In genomic region chr22:17565986-17566687, GRCh38 we compare ENCODE assay signal across 2 cellular contexts.
TF ChIP-seq lines count a peak whose summit lies in the region.

No MANE protein-coding gene starts in this region.

TF ChIP-seq in GM23338, 12 proteins besides CTCF, POLR2A, EP300 and RAD21 (continued from another document):
- TF ChIP-seq ETS1 (IDR thresholded peaks at IDR 0.05) (no peak), CREB1 (CRISPR knock-in tag; IDR thresholded peaks at IDR 0.05; ENCODE audit: low read depth) (no peak)

TF ChIP-seq in WTC11, 78 proteins besides CTCF, POLR2A, EP300 and RAD21 (continued from another document):
- TF ChIP-seq ZNF532 (CRISPR knock-in tag; IDR thresholded peaks at IDR 0.05; ENCODE audit: borderline replicate concordance): no peak
- TF ChIP-seq, protein P1, sequence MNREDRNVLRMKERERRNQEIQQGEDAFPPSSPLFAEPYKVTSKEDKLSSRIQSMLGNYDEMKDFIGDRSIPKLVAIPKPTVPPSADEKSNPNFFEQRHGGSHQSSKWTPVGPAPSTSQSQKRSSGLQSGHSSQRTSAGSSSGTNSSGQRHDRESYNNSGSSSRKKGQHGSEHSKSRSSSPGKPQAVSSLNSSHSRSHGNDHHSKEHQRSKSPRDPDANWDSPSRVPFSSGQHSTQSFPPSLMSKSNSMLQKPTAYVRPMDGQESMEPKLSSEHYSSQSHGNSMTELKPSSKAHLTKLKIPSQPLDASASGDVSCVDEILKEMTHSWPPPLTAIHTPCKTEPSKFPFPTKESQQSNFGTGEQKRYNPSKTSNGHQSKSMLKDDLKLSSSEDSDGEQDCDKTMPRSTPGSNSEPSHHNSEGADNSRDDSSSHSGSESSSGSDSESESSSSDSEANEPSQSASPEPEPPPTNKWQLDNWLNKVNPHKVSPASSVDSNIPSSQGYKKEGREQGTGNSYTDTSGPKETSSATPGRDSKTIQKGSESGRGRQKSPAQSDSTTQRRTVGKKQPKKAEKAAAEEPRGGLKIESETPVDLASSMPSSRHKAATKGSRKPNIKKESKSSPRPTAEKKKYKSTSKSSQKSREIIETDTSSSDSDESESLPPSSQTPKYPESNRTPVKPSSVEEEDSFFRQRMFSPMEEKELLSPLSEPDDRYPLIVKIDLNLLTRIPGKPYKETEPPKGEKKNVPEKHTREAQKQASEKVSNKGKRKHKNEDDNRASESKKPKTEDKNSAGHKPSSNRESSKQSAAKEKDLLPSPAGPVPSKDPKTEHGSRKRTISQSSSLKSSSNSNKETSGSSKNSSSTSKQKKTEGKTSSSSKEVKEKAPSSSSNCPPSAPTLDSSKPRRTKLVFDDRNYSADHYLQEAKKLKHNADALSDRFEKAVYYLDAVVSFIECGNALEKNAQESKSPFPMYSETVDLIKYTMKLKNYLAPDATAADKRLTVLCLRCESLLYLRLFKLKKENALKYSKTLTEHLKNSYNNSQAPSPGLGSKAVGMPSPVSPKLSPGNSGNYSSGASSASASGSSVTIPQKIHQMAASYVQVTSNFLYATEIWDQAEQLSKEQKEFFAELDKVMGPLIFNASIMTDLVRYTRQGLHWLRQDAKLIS (CRISPR knock-in tag; IDR thresholded peaks at IDR 0.05; ENCODE audit: borderline replicate concordance): no peak
- TF ChIP-seq SP1 (CRISPR knock-in tag; conservative IDR thresholded peaks at IDR 0.05): no peak
- TF ChIP-seq FOXP1 (CRISPR knock-in tag; IDR thresholded peaks at IDR 0.05; ENCODE audit: borderline replicate concordance): no peak
- TF ChIP-seq, protein P2, sequence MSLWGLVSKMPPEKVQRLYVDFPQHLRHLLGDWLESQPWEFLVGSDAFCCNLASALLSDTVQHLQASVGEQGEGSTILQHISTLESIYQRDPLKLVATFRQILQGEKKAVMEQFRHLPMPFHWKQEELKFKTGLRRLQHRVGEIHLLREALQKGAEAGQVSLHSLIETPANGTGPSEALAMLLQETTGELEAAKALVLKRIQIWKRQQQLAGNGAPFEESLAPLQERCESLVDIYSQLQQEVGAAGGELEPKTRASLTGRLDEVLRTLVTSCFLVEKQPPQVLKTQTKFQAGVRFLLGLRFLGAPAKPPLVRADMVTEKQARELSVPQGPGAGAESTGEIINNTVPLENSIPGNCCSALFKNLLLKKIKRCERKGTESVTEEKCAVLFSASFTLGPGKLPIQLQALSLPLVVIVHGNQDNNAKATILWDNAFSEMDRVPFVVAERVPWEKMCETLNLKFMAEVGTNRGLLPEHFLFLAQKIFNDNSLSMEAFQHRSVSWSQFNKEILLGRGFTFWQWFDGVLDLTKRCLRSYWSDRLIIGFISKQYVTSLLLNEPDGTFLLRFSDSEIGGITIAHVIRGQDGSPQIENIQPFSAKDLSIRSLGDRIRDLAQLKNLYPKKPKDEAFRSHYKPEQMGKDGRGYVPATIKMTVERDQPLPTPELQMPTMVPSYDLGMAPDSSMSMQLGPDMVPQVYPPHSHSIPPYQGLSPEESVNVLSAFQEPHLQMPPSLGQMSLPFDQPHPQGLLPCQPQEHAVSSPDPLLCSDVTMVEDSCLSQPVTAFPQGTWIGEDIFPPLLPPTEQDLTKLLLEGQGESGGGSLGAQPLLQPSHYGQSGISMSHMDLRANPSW (CRISPR knock-in tag; conservative IDR thresholded peaks at IDR 0.05; ENCODE audit: low read depth): no peak
- no peak for TF ChIP-seq ZNF416 (CRISPR knock-in tag; IDR thresholded peaks at IDR 0.05)
- no peak for TF ChIP-seq ATF2 (CRISPR knock-in tag; IDR thresholded peaks at IDR 0.05; ENCODE audit: borderline replicate concordance, low read depth)
- no peak for TF ChIP-seq ZBTB21 (CRISPR knock-in tag; IDR thresholded peaks at IDR 0.05; ENCODE audit: borderline replicate concordance)
- TF ChIP-seq, protein P3, sequence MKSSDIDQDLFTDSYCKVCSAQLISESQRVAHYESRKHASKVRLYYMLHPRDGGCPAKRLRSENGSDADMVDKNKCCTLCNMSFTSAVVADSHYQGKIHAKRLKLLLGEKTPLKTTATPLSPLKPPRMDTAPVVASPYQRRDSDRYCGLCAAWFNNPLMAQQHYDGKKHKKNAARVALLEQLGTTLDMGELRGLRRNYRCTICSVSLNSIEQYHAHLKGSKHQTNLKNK (CRISPR knock-in tag; IDR thresholded peaks at IDR 0.05): no peak
- TF ChIP-seq ERG (CRISPR knock-in tag; IDR thresholded peaks at IDR 0.05): no peak
- no peak for TF ChIP-seq CBFB (CRISPR knock-in tag; IDR thresholded peaks at IDR 0.05; ENCODE audit: low read depth)
- TF ChIP-seq, protein P4, sequence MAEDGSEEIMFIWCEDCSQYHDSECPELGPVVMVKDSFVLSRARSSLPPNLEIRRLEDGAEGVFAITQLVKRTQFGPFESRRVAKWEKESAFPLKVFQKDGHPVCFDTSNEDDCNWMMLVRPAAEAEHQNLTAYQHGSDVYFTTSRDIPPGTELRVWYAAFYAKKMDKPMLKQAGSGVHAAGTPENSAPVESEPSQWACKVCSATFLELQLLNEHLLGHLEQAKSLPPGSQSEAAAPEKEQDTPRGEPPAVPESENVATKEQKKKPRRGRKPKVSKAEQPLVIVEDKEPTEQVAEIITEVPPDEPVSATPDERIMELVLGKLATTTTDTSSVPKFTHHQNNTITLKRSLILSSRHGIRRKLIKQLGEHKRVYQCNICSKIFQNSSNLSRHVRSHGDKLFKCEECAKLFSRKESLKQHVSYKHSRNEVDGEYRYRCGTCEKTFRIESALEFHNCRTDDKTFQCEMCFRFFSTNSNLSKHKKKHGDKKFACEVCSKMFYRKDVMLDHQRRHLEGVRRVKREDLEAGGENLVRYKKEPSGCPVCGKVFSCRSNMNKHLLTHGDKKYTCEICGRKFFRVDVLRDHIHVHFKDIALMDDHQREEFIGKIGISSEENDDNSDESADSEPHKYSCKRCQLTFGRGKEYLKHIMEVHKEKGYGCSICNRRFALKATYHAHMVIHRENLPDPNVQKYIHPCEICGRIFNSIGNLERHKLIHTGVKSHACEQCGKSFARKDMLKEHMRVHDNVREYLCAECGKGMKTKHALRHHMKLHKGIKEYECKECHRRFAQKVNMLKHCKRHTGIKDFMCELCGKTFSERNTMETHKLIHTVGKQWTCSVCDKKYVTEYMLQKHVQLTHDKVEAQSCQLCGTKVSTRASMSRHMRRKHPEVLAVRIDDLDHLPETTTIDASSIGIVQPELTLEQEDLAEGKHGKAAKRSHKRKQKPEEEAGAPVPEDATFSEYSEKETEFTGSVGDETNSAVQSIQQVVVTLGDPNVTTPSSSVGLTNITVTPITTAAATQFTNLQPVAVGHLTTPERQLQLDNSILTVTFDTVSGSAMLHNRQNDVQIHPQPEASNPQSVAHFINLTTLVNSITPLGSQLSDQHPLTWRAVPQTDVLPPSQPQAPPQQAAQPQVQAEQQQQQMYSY (CRISPR knock-in tag; IDR thresholded peaks at IDR 0.05): no peak
- no peak for TF ChIP-seq NFATC4 (CRISPR knock-in tag; IDR thresholded peaks at IDR 0.05)
- TF ChIP-seq, protein P5, sequence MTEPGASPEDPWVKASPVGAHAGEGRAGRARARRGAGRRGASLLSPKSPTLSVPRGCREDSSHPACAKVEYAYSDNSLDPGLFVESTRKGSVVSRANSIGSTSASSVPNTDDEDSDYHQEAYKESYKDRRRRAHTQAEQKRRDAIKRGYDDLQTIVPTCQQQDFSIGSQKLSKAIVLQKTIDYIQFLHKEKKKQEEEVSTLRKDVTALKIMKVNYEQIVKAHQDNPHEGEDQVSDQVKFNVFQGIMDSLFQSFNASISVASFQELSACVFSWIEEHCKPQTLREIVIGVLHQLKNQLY (CRISPR knock-in tag; IDR thresholded peaks at IDR 0.05): no peak
- no peak for TF ChIP-seq ZNF281 (CRISPR knock-in tag; IDR thresholded peaks at IDR 0.05)
TF ChIP-seq in WTC11: peak in this region for 0.
